9 cellular contexts compared by ENCODE assay signal in the genomic region with DNA sequence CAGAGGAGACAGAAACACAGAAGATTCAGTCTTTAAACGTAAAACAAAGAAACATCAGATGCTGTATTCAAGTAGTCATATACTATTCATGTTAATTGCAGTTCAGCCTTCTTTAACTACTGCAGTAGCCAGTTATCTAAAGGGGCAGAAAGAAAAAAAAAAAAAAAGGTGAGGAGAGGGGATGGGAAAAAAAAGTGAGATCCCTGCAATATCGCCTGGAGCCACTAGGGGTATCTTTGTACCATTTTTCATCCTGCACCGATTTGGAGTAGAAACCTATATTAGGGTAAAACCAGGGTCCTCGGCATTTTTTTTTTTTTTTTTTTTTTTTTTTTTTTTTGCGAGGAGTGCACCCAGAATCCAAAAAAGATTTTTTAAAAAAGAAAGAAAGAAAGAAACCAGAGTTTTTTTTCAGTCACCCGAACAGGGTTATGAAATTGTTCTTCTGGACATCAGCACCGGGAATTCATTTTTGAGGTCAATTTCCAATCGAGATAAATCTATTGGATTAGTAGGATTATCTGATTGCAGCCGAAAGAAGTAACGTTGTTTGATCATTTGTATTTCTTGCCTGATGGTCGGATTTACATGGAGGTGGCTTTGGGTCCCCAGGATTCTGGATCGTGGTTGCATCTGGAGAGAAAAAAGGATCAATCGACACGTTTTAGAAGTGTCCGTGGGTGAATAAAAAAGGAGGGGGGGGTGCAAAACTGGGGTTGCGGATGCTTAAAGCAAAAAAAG.
A peak's percentile ranks its signal among the peaks of the same experiment; 100 is the strongest.
DNase-seq lines count a peak whose midpoint lies in the region; ATAC-seq lines count a peak whose summit lies in the region.
"Had no signal": no experiment of that assay in that cellular context is flagged by ENCODE, and none has a peak within 500 bp of the region (broad histone marks: within the 10 kb centered on the region; RNA-seq: fewer than 3 reads in every experiment).

No MANE protein-coding gene starts in this region.

- H3K14ac ChIP-seq in mesenchymal stem cell (ENCODE audit: low read length in 2 of 2), result no peak overlapping the region

- no peak overlapping the region for H2BK15ac ChIP-seq in mesenchymal stem cell (ENCODE audit: low read depth, poor library complexity, severe bottlenecking)

- H4K8ac ChIP-seq in mesenchymal stem cell (ENCODE audit: low read length), result no peak overlapping the region

- H4K91ac ChIP-seq in mesenchymal stem cell (ENCODE audit: low read length), result no peak overlapping the region

- H3K4ac ChIP-seq in mesenchymal stem cell (ENCODE audit: low read depth in 1 of 2, low read length in 2 of 2), result no peak overlapping the region

- 8% methylated on average over 12 of the region's 16 CpGs for WGBS in mesenchymal stem cell

- no peak overlapping the region for H2BK12ac ChIP-seq in mesenchymal stem cell (ENCODE audit: low read length in 2 of 2)

- no peak overlapping the region for H2AFZ ChIP-seq in mesenchymal stem cell (ENCODE audit: low read depth, low read length)

- peak overlapping the region; percentile 97 for H3K4me2 ChIP-seq in mesenchymal stem cell (ENCODE audit: low read length, poor library complexity, severe bottlenecking)

- H3K27me3 ChIP-seq in endocrine pancreas (ENCODE audit: control insufficient read depth, insufficient read depth, low read length) (no peaks in the 10 kb centered on the region), mesenchymal stem cell (ENCODE audit: control insufficient read depth in 1 of 2, insufficient read depth in 1 of 2, low read length in 2 of 2) (peaks cover 0 to 11% of the 10 kb centered on the region in 2 experiments)

- H3K9ac ChIP-seq in endocrine pancreas (ENCODE audit: control insufficient read depth, insufficient read depth, low read length), result no peak overlapping the region
- peak overlapping the region; percentile 67 for H3K9ac ChIP-seq in mesenchymal stem cell (ENCODE audit: low read length)

- H3K4me3 ChIP-seq in endocrine pancreas (ENCODE audit: control insufficient read depth, insufficient read depth, low read length) (peak overlapping the region; percentile 81), mesenchymal stem cell (ENCODE audit: insufficient read depth in 1 of 2, low read depth in 1 of 2, low read length in 2 of 2) (peak overlapping the region in 1 of 2 experiments; percentile 79)

- in situ Hi-C loops in ACHN (cut with HindIII; ENCODE audit: low pct_ligation_motif_present, low pct_unique_long_range_greater_than_20kb, low sequenced_read_pairs), result no loop called here

- ATAC-seq in GM18870 (IDR thresholded peaks at IDR 0.05; ENCODE audit: unreplicated experiment), result peak; percentile 49
- ATAC-seq in GM18519 (IDR thresholded peaks at IDR 0.05; ENCODE audit: low FRiP score, unreplicated experiment), result no peak
- ATAC-seq in HG03159 (IDR thresholded peaks at IDR 0.05; ENCODE audit: unreplicated experiment), result no peak

- H3K27ac ChIP-seq in mesenchymal stem cell (ENCODE audit: low read length, poor library complexity, severe bottlenecking), result no peak overlapping the region
- H3K27ac ChIP-seq: neutrophil had no signal

- no peaks in the 10 kb centered on the region for H3K79me1 ChIP-seq in mesenchymal stem cell (replicated peaks; ENCODE audit: low read length, poor library complexity, severe bottlenecking)

- no peak overlapping the region for H3K23ac ChIP-seq in mesenchymal stem cell (ENCODE audit: low read length in 2 of 2)

- H2AK5ac ChIP-seq in mesenchymal stem cell (ENCODE audit: low read length, severe bottlenecking), result no peak overlapping the region

- H3K36me3 ChIP-seq in endocrine pancreas (ENCODE audit: control insufficient read depth, insufficient read depth, low read length), result no peaks in the 10 kb centered on the region
- H3K36me3 ChIP-seq in mesenchymal stem cell (ENCODE audit: control insufficient read depth in 1 of 2, insufficient read depth in 2 of 2, low read depth in 1 of 2, low read length in 2 of 2), result no peaks in the 10 kb centered on the region
- H3K36me3 ChIP-seq: neutrophil had no signal

- H3K9me3 ChIP-seq in endocrine pancreas (ENCODE audit: control insufficient read depth, low read length), result no peaks in the 10 kb centered on the region
- no peaks in the 10 kb centered on the region for H3K9me3 ChIP-seq in mesenchymal stem cell (ENCODE audit: control insufficient read depth, low read length)
- H3K9me3 ChIP-seq: neutrophil had no signal

- no peak overlapping the region for H2BK5ac ChIP-seq in mesenchymal stem cell (ENCODE audit: low read depth, low read length, poor library complexity, severe bottlenecking)

- peak; percentile 71 for DNase-seq in ACHN
- peak; percentile 81 for DNase-seq in NCI-H69 (lab: John Stamatoyannopoulos, UW)
- DNase-seq in mesenchymal stem cell, result peak; percentile 66
- no peak for DNase-seq in T-helper 9 cell

- H2BK120ac ChIP-seq in mesenchymal stem cell (ENCODE audit: low read depth, low read length), result no peak overlapping the region

- no peaks in the 10 kb centered on the region for H3K4me1 ChIP-seq in endocrine pancreas (ENCODE audit: control insufficient read depth, insufficient read depth, low read length)
- H3K4me1 ChIP-seq in mesenchymal stem cell (ENCODE audit: control insufficient read depth, insufficient read depth, low read depth, low read length), result peaks cover 7% of the 10 kb centered on the region

- no peak overlapping the region for H3K18ac ChIP-seq in mesenchymal stem cell (ENCODE audit: low read depth in 1 of 2, low read length in 2 of 2)
